8 cellular contexts compared by ENCODE assay signal in the genomic region with DNA sequence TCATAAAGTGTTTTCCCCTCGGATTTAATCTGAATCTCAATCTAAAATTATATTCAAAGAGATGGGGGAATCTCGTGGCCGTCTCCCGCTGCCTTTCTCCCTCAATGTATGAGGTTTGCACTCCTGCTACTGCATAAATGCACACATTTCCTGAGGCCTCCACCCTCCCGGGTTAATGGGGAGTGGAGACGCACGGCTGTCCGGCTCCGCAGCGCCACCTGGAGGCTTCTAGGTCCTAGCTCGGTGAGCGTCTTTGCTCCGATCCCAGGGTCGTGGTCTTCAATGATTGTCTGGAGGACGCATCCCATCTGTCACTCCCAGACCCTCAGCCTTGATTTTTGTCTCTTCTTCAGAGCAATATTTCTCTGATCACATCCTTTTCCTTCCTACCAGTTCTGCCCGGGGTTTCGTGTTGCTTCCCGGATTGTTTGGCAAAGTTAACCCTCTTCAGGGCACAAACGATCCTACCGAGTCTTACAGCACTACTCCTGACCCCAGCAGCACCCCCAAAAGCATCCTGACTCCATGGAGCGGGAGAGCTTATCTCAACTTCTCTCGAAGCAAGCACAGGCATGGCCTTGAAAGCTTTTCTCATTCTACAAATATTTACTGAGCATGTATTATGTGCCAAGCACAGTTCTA. TPM values are rescaled to one million over a fixed set of nuclear protein-coding genes. Genes with fewer than 3 reads are reported as not detected.
DNase-seq lines count a peak whose midpoint lies in the region; ATAC-seq, FAIRE-seq and TF ChIP-seq lines count a peak whose summit lies in the region.

A gene (minus strand): TSS at position 110 of the 642 bp plus-strand sequence. CDS start 516 bp downstream, outside the sequence.

- no peaks in the 10 kb centered on the region for H3K9me3 ChIP-seq in H1 (ENCODE audit: insufficient read depth in 2 of 2, low read depth in 1 of 2, low read length in 1 of 2)

- H4K20me1 ChIP-seq in H1 (replicated peaks in 1 of 2; ENCODE audit: control insufficient read depth in 1 of 2, insufficient read depth in 2 of 2, low read length in 2 of 2), result peaks cover 0 to 6% of the 10 kb centered on the region in 2 experiments

- H3K27me3 Mint-ChIP-seq in activated CD8-positive, alpha-beta T cell treated with anti-CD3 and anti-CD28 coated beads, Interleukin-2, amount 10 ng/mL, durations not matched to agents 7 days and 5 days (ENCODE audit: low read depth), result peaks cover 62% of the 10 kb centered on the region

- H3K18ac ChIP-seq in H1 (ENCODE audit: extremely low read depth, low read length), result peak within 1 kb of the TSS; percentile 71

- no peak within 1 kb of the TSS for H3K14ac ChIP-seq in H1 (ENCODE audit: insufficient read length)

- H2BK5ac ChIP-seq in H1 (ENCODE audit: low read depth, low read length), result no peak within 1 kb of the TSS

- peak within 1 kb of the TSS; percentile 76 for H3K4me3 ChIP-seq in ACC112 (ENCODE audit: low read depth, low read length)
- H3K4me3 ChIP-seq in H1 (ENCODE audit: extremely low read depth in 1 of 4, insufficient read depth in 2 of 4, low read depth in 3 of 4, low read length in 4 of 4), result peak within 1 kb of the TSS; percentile 44 to 65 (median 58)

- H3K23me2 ChIP-seq in H1 (ENCODE audit: low read depth, low read length), result peaks cover 15% of the 10 kb centered on the region; the same call in 1 of the 2 replicates

- H3K4me3 Mint-ChIP-seq in activated CD8-positive, alpha-beta T cell treated with anti-CD3 and anti-CD28 coated beads, Interleukin-2, amount 10 ng/mL, durations not matched to agents 7 days and 5 days, result no peak within 1 kb of the TSS

- H2BK20ac ChIP-seq in H1 (ENCODE audit: low read length), result no peak within 1 kb of the TSS

- peak; percentile 78 for ATAC-seq in GM18861 (IDR thresholded peaks at IDR 0.05; ENCODE audit: unreplicated experiment)
- ATAC-seq in HG03565 (IDR thresholded peaks at IDR 0.05; ENCODE audit: unreplicated experiment), result peak; percentile 61
- peak; percentile 74 for ATAC-seq in activated CD8-positive, alpha-beta T cell treated with anti-CD3 and anti-CD28 coated beads, Interleukin-2, amount 10 ng/mL, durations not matched to agents 7 days and 5 days

- H3K36me3 ChIP-seq in ACC112 (ENCODE audit: insufficient read depth, low read length) (no peaks in the 10 kb centered on the region), H1 (ENCODE audit: control insufficient read depth in 2 of 4, insufficient read depth in 4 of 4, low read length in 3 of 4) (peaks cover 0 to 7% (median 0%) of the 10 kb centered on the region in 4 experiments; a peak in 1 of 8 replicates)

- peak; percentile 71 for DNase-seq in NCI-H748 treated with DMSO at 0.1 percent for 48 hours (lab: John Stamatoyannopoulos, UW)
- peak; percentile 81 for DNase-seq in activated CD8-positive, alpha-beta T cell treated with anti-CD3 and anti-CD28 coated beads, Interleukin-2, amount 10 ng/mL, durations not matched to agents 7 days and 5 days
- peak in 1 of 2 experiments; percentile 94 for DNase-seq in H1 (ENCODE audit: low read depth in 1 of 2, low spot score in 2 of 2)
- peak; percentile 90 for DNase-seq in mesenteric fat pad (ENCODE audit: low spot score)
- peak; percentile 29 for DNase-seq in stimulated activated CD8-positive, alpha-beta memory T cell treated with anti-CD3 and anti-CD28 coated beads, Interleukin-12 subunit alpha, Interleukin-12 subunit beta, amount 100 ng/mL, for 4 hours (ENCODE audit: low read depth)

- no peak for TF ChIP-seq POLR2A in H1 (IDR thresholded peaks at IDR 0.05; ENCODE audit: control extremely low read depth in 1 of 2, low read depth in 2 of 2, low read length in 2 of 2)

- no peak within 1 kb of the TSS for H3K27ac ChIP-seq in ACC112 (ENCODE audit: low read depth, low read length)
- H3K27ac ChIP-seq in H1 (ENCODE audit: low read depth, low read length), result no peak within 1 kb of the TSS

- no peaks in the 10 kb centered on the region for H3K4me1 ChIP-seq in ACC112 (ENCODE audit: control insufficient read depth, insufficient read depth, low read length, unreplicated experiment)
- H3K4me1 ChIP-seq in H1 (replicated peaks in 1 of 4; ENCODE audit: control insufficient read depth in 3 of 4, insufficient read depth in 4 of 4, low read length in 3 of 4), result peaks cover 0 to 10% (median 8%) of the 10 kb centered on the region in 4 experiments; a peak in 6 of 7 replicates

- peak; percentile 74 to 82 for TF ChIP-seq RAD21 in H1 (IDR thresholded peaks at IDR 0.05 in 1 of 2, conservative IDR thresholded peaks at IDR 0.05 in 1 of 2; ENCODE audit: low read depth in 2 of 2, low read length in 2 of 2)

- H3K27me3 ChIP-seq in ACC112 (ENCODE audit: insufficient read depth, low read length) (peaks cover 91% of the 10 kb centered on the region), H1 (replicated peaks in 1 of 4; ENCODE audit: control insufficient read depth in 3 of 4, extremely low read depth in 1 of 4, insufficient read depth in 3 of 4, low read length in 3 of 4) (peaks cover 50 to 85% (median 78%) of the 10 kb centered on the region in 4 experiments)

- H3K4me1 Mint-ChIP-seq in activated CD8-positive, alpha-beta T cell treated with anti-CD3 and anti-CD28 coated beads, Interleukin-2, amount 10 ng/mL, durations not matched to agents 7 days and 5 days (ENCODE audit: low read depth), result peaks cover 6% of the 10 kb centered on the region

- H3K9ac ChIP-seq in H1 (replicated peaks in 1 of 4; ENCODE audit: extremely low read depth in 1 of 4, low read depth in 3 of 4, low read length in 3 of 4), result peak within 1 kb of the TSS in 1 of 4 experiments; percentile 10; a peak in 1 of 7 replicates

- H2BK120ac ChIP-seq in H1 (replicated peaks; ENCODE audit: low read depth, low read length), result no peak within 1 kb of the TSS

- TF ChIP-seq CTCF in H1 (IDR thresholded peaks at IDR 0.05; ENCODE audit: control extremely low read depth in 1 of 3, insufficient read depth in 1 of 3, low read depth in 1 of 3, low read length in 3 of 3), result peak; percentile 86 to 93 (median 86)

- CTCF ChIA-PET in activated CD8-positive, alpha-beta T cell treated with anti-CD3 and anti-CD28 coated beads, Interleukin-2, amount 10 ng/mL, durations not matched to agents 7 days and 5 days (lab: Charles Lee), result interaction anchor here (0.6 to 2.8 kb wide), 33 partner anchors 9 to 546 kb away, joined by 3 to 15 read pairs (median 4); a partner anchor contains a TSS
- CTCF ChIA-PET in H1 (lab: Charles Lee; ENCODE audit: partially characterized antibody), result interaction anchor here (0.7 to 16.6 kb wide), 45 partner anchors 10 to 699 kb away, joined by 3 to 171 read pairs (median 6); no protein-coding TSS in a partner anchor

- H4K91ac ChIP-seq in H1 (replicated peaks; ENCODE audit: insufficient read length, low read length), result no peak within 1 kb of the TSS

- no peaks in the 10 kb centered on the region for H3K79me1 ChIP-seq in H1 (ENCODE audit: low read depth, low read length)

- H2AK5ac ChIP-seq in H1 (ENCODE audit: low read depth, low read length), result no peak within 1 kb of the TSS

- WGBS in H1 (ENCODE audit: extremely low coverage in 1 of 2, insufficient coverage in 1 of 2, insufficient read length in 1 of 2, insufficient replicate concordance in 2 of 2, low coverage in 1 of 2, low lambda C conversion rate in 2 of 2, missing lambda C conversion rate in 1 of 2), 2 experiments, result 13% methylated on average over 22 of the region's 22 CpGs; no CpG with 5 or more reads in 1 of the 2 experiments

- no peak for TF ChIP-seq EP300 in H1 (IDR thresholded peaks at IDR 0.05; ENCODE audit: borderline replicate concordance in 1 of 2, low read depth in 2 of 2, low read length in 2 of 2)

- POLR2A ChIA-PET in activated CD8-positive, alpha-beta T cell treated with anti-CD3 and anti-CD28 coated beads, Interleukin-2, amount 10 ng/mL, durations not matched to agents 7 days and 5 days (lab: Charles Lee), result no interaction called here
- POLR2A ChIA-PET in H1 (lab: Charles Lee; ENCODE audit: partially characterized antibody), result interaction anchor here (0.7 to 1.5 kb wide), 4 partner anchors 15 to 44 kb away, joined by 3 to 5 read pairs (median 4); no protein-coding TSS in a partner anchor

- no peak within 1 kb of the TSS for H2BK15ac ChIP-seq in H1 (ENCODE audit: low read length)

- no peak within 1 kb of the TSS for H3K23ac ChIP-seq in H1 (ENCODE audit: insufficient read length)

- no peaks in the 10 kb centered on the region for H3K9me3 Mint-ChIP-seq in activated CD8-positive, alpha-beta T cell treated with anti-CD3 and anti-CD28 coated beads, Interleukin-2, amount 10 ng/mL, durations not matched to agents 7 days and 5 days (ENCODE audit: insufficient read depth)

- H3K4ac ChIP-seq in H1 (replicated peaks; ENCODE audit: insufficient read length, low read depth, low read length), result no peak within 1 kb of the TSS

- no peak within 1 kb of the TSS for H4K8ac ChIP-seq in H1 (ENCODE audit: extremely low read depth, insufficient read depth, low read length)

- no peaks in the 10 kb centered on the region for H3K36me3 Mint-ChIP-seq in activated CD8-positive, alpha-beta T cell treated with anti-CD3 and anti-CD28 coated beads, Interleukin-2, amount 10 ng/mL, durations not matched to agents 7 days and 5 days (ENCODE audit: low read depth)

- H3K27ac Mint-ChIP-seq in activated CD8-positive, alpha-beta T cell treated with anti-CD3 and anti-CD28 coated beads, Interleukin-2, amount 10 ng/mL, durations not matched to agents 7 days and 5 days, result no peak within 1 kb of the TSS

- FAIRE-seq in H1 (lab: Jason Lieb, UNC), result peak; percentile 72

- H3K79me2 ChIP-seq in ACC112 (ENCODE audit: control insufficient read depth, insufficient read depth, low read length, unreplicated experiment), result no peaks in the 10 kb centered on the region
- H3K79me2 ChIP-seq in H1 (ENCODE audit: control insufficient read depth in 1 of 2, insufficient read depth in 2 of 2, low read length in 2 of 2), result no peaks in the 10 kb centered on the region

- H4K5ac ChIP-seq in H1 (ENCODE audit: insufficient read length, low read depth, low read length), result no peak within 1 kb of the TSS

- peak within 1 kb of the TSS; percentile 33 for H3K56ac ChIP-seq in H1 (replicated peaks; ENCODE audit: insufficient read length, low read depth, low read length)

- H2AFZ ChIP-seq in ACC112 (ENCODE audit: low read length, unreplicated experiment) (peak within 1 kb of the TSS; percentile 32), H1 (ENCODE audit: low read length) (peak within 1 kb of the TSS; percentile 60; the same call in 1 of the 2 replicates)

- no peak within 1 kb of the TSS for H2BK12ac ChIP-seq in H1 (ENCODE audit: low read depth, low read length)

- H3K4me2 ChIP-seq in H1 (ENCODE audit: insufficient read depth in 1 of 2, low read depth in 2 of 2, low read length in 2 of 2), result peak within 1 kb of the TSS; percentile 88 to 89

RNA-seq across cellular contexts. Expression of the gene that starts here (rescaled TPM):
- not detected for total RNA-seq in activated CD8-positive, alpha-beta T cell treated with anti-CD3 and anti-CD28 coated beads, Interleukin-2, amount 10 ng/mL, durations not matched to agents 7 days and 5 days
- not detected in 2 replicates for total RNA-seq in H1 (2021; fragmentation: NEBNext Ultra II Directional; extraction: Animal tissue kit (Norgen Biotek cat#: 25700))
- 0.17 and 0.30 TPM in 2 replicates for polyA plus RNA-seq in H1 (2011; rRNA removed)
- polyA plus RNA-seq in H1 (2011; cell fraction: cytosol; rRNA removed), result 0.32 TPM
- polyA plus RNA-seq in H1 (2011; cell fraction: nucleus; rRNA removed), result 0.37 TPM
- polyA plus RNA-seq in H1 (2012, experiment 1 of 2), result 0.19 to 0.85 TPM (median 0.46 TPM) in 4 replicates
- polyA plus RNA-seq in H1 (2012, experiment 2 of 2), result 0.45 TPM
- 0.20 TPM for polyA plus RNA-seq in H1 (2013, experiment 1 of 2)
- polyA plus RNA-seq in H1 (2013, experiment 2 of 2), result 0.11 TPM
- polyA minus RNA-seq in H1 (2011; rRNA and poly(A)+ RNA removed), result 0.44 TPM in 1 of 2 replicates, not detected in the other
- polyA minus RNA-seq in H1 (2011; cell fraction: cytosol; rRNA and poly(A)+ RNA removed), result not detected
- polyA minus RNA-seq in H1 (2011; cell fraction: nucleus; rRNA and poly(A)+ RNA removed), result not detected
- total RNA-seq in mesenteric fat pad, result not detected

Comparison
In these comparisons a context has a peak if more than half of its experiments do, and no peak if none do; other contexts are left out.
1. Peak in DNase-seq and ATAC-seq in activated CD8-positive, alpha-beta T cell treated with anti-CD3 and anti-CD28 coated beads, Interleukin-2, amount 10 ng/mL, durations not matched to agents 7 days and 5 days; RNA of the gene not detected or under 1 TPM.
2. Peak in DNase-seq in mesenteric fat pad; RNA of the gene not detected or under 1 TPM.